11 cellular contexts compared by ENCODE assay signal in the genomic region with DNA sequence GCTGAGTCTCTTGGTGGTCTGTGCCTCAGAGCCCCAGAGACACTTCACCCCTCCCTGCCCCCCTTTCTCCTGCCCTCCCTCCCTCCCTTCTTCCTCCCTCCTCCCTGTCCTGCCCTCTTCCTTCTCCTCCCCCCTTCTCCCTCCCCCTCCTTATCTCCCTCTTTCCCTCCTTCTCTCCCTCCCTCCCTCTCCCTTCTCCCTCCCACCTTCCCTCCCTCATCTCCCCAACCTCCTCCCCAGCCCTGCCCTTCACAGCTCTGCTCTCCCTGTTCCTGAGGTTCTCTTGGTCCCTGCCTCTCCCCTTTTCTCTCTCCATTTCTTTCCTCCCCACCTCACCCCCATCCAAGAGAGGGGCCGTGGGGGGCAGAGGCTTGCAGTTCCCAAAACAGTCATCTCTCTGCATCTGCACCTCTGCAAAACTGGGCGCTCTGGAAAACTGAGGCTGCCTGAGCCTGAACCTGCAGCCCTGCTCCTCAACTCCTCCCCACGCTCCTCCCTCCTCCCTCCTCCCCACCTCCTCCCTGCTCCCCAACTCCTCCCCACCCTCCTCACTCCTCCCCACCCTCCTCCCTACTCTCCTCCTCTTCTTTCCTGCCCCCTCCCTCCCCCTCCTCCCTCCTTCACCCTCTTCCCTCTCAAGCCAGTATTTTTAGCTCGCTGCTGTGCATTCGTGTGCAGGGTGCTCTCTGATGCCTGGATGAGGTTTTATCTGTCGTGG.
A peak's percentile ranks its signal among the peaks of the same experiment; 100 is the strongest.
DNase-seq lines count a peak whose midpoint lies in the region; ATAC-seq, FAIRE-seq and TF ChIP-seq lines count a peak whose summit lies in the region.
"Had no signal": no experiment of that assay in that cellular context is flagged by ENCODE, and none has a peak within 500 bp of the region (broad histone marks: within the 10 kb centered on the region; RNA-seq: fewer than 3 reads in every experiment).

No MANE protein-coding gene starts in this region.

- H3K9ac ChIP-seq in kidney (ENCODE audit: low read length in 2 of 2) (no peak overlapping the region), stomach smooth muscle (ENCODE audit: low read length in 2 of 2) (peak overlapping the region; percentile 3 to 68)

- no peak for TF ChIP-seq CTCF in choroid plexus epithelial cell (conservative IDR thresholded peaks at IDR 0.05; ENCODE audit: low read depth, low read length)
- no peak for TF ChIP-seq CTCF in kidney (IDR thresholded peaks at IDR 0.05; ENCODE audit: borderline replicate concordance, extremely low read depth, insufficient read depth)

- peaks cover 8 to 31% of the 10 kb centered on the region in 2 donors for H3K4me1 ChIP-seq in kidney (ENCODE audit: control insufficient read depth in 1 of 2, insufficient read depth in 1 of 2, low read depth in 1 of 2, low read length in 2 of 2)
- H3K4me1 ChIP-seq in stomach smooth muscle (ENCODE audit: control insufficient read depth, insufficient read depth, low read length), result peaks cover 31% of the 10 kb centered on the region
- H3K4me1 ChIP-seq in SJCRH30, result no peaks in the 10 kb centered on the region

- H3K27me3 ChIP-seq in stomach smooth muscle (ENCODE audit: control insufficient read depth in 1 of 2, insufficient read depth in 2 of 2, low read length in 2 of 2) (no peaks in the 10 kb centered on the region), SJCRH30 (peaks cover 28% of the 10 kb centered on the region)

- H3K36me3 ChIP-seq in kidney (ENCODE audit: control insufficient read depth in 1 of 2, insufficient read depth in 2 of 2, low read length in 2 of 2), result no peaks in the 10 kb centered on the region
- no peaks in the 10 kb centered on the region for H3K36me3 ChIP-seq in stomach smooth muscle (ENCODE audit: control insufficient read depth in 2 of 2, insufficient read depth in 2 of 2, low read length in 2 of 2)
- H3K36me3 ChIP-seq in SJCRH30, result no peaks in the 10 kb centered on the region

- no peak overlapping the region for H3K4me3 ChIP-seq in choroid plexus epithelial cell (ENCODE audit: low read depth, low read length)
- no peak overlapping the region for H3K4me3 ChIP-seq in kidney (ENCODE audit: low read length in 2 of 2)
- H3K4me3 ChIP-seq in stomach smooth muscle (ENCODE audit: low read length in 2 of 2), result peak overlapping the region in 1 of 2 donors; percentile 57
- H3K4me3 ChIP-seq in SJCRH30, result no peak overlapping the region

- H3K27ac ChIP-seq in kidney (ENCODE audit: low read depth in 2 of 2, low read length in 2 of 2) (peak overlapping the region; percentile 67 to 83), stomach smooth muscle (ENCODE audit: low read length) (peak overlapping the region; percentile 37), SJCRH30 (no peak overlapping the region)
- H3K27ac ChIP-seq: VCaP had no signal

- no peaks in the 10 kb centered on the region for H3K9me3 ChIP-seq in kidney (ENCODE audit: control insufficient read depth in 1 of 2, low read length in 2 of 2)
- H3K9me3 ChIP-seq in stomach smooth muscle (ENCODE audit: control insufficient read depth in 2 of 2, low read length in 2 of 2), result no peaks in the 10 kb centered on the region
- no peaks in the 10 kb centered on the region for H3K9me3 ChIP-seq in SJCRH30 (replicated peaks)

- intact Hi-C loops in kidney (cut with DNase I), result no loop called here

- no peak for ATAC-seq in HG03469 (IDR thresholded peaks at IDR 0.05; ENCODE audit: unreplicated experiment)

- DNase-seq in Kasumi-1 (lab: John Stamatoyannopoulos, UW) (peak; percentile 76 to 84), choroid plexus epithelial cell (ENCODE audit: low read depth) (peak; percentile 43), kidney (peak; percentile 90), activated gamma-delta T cell (lab: John Stamatoyannopoulos, UW) (no peak), SJCRH30 (no peak)
- DNase-seq in activated CD4-positive, CD25-positive, alpha-beta regulatory T cell treated with anti-CD3 and anti-CD28 coated beads, Interleukin-2, amount 50 U/mL, for 72 hours, result no peak
- DNase-seq: activated gamma-delta T cell treated with Interleukin-2 at 50 U/mL for 16 hours had no signal

- FAIRE-seq in kidney (lab: Jason Lieb, UNC), result no peak
- FAIRE-seq: HTR-8/SVneo had no signal

Comparison
In these comparisons a context has a peak if more than half of its experiments do, and no peak if none do; other contexts are left out.
1. DNase-seq: peak in Kasumi-1 (2 of 2), choroid plexus epithelial cell (single experiment) and kidney (single experiment); none in activated gamma-delta T cell (single experiment), activated CD4-positive, CD25-positive, alpha-beta regulatory T cell treated with anti-CD3 and anti-CD28 coated beads, Interleukin-2, amount 50 U/mL, for 72 hours (single experiment) and SJCRH30 (0 of 2).
2. H3K9ac ChIP-seq: peak in stomach smooth muscle (2 of 2); none in kidney (0 of 2).